8 cellular contexts compared by ENCODE assay signal in the genomic region with DNA sequence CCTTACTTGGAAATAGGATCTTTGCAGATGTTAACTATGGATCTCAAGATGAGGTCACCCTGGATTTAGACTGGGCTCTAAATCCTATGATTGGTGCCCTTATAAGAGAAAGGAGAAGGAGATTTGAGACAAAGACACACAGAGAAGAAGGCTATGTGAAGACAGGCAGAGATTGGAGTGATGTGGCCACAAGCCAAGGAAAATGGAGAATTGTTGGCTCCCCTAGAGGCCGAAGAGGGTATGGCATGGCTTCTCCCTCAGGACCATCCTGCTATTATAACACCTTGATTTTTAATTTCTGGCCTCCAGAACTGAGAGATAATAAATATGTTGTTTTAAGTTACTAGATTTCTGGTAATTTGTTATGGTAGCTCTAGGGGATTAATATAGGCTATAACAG.
DNase-seq lines count a peak whose midpoint lies in the region; ATAC-seq and TF ChIP-seq lines count a peak whose summit lies in the region.

No MANE protein-coding gene starts in this region.

- no peak overlapping the region for H3K4me3 Mint-ChIP-seq in nephron progenitor cell

- peak; percentile 53 for DNase-seq in DMS53 (lab: John Stamatoyannopoulos, UW)
- DNase-seq in DMS53 treated with DMSO at 0.1 percent for 48 hours (lab: John Stamatoyannopoulos, UW; ENCODE audit: unreplicated experiment): no peak
- DNase-seq in HCEC 1CT: peak; percentile 22
- DNase-seq in astrocyte of the spinal cord (ENCODE audit: low read depth, low spot score): no peak
- DNase-seq in nephron progenitor cell: no peak
- no peak for DNase-seq in NCI-H1694 (lab: John Stamatoyannopoulos, UW)
- no peak for DNase-seq in D341Med (ENCODE audit: low spot score)

- in situ Hi-C loops in astrocyte of the spinal cord (cut with HindIII; ENCODE audit: low sequenced_read_pairs): no loop called here

- no peak overlapping the region for H3K4me3 ChIP-seq in astrocyte of the spinal cord (ENCODE audit: low read depth, low read length)

- peaks cover 13% of the 10 kb centered on the region for H3K36me3 Mint-ChIP-seq in nephron progenitor cell (ENCODE audit: low read depth)

- peaks cover 12% of the 10 kb centered on the region for H3K27me3 Mint-ChIP-seq in nephron progenitor cell (ENCODE audit: low read depth, poor library complexity)

- peak; percentile 65 for TF ChIP-seq CTCF in astrocyte of the spinal cord (IDR thresholded peaks at IDR 0.05; ENCODE audit: low read depth, low read length)
- peak; percentile 35 for TF ChIP-seq CTCF in nephron progenitor cell (IDR thresholded peaks at IDR 0.05)

- ATAC-seq in HG03457 (IDR thresholded peaks at IDR 0.05; ENCODE audit: unreplicated experiment): no peak

- no peak overlapping the region for H3K27ac Mint-ChIP-seq in nephron progenitor cell

- peaks cover 10% of the 10 kb centered on the region for H3K4me1 Mint-ChIP-seq in nephron progenitor cell

- H3K9me3 Mint-ChIP-seq in nephron progenitor cell: peaks cover 5% of the 10 kb centered on the region

Comparison
In these comparisons a context has a peak if more than half of its experiments do, and no peak if none do; other contexts are left out.
1. DNase-seq: peak in DMS53 (single experiment) and HCEC 1CT (single experiment); none in DMS53 treated with DMSO at 0.1 percent for 48 hours (single experiment), astrocyte of the spinal cord (single experiment), nephron progenitor cell (single experiment), NCI-H1694 (single experiment) and D341Med (single experiment).